ENCODE assay signal across 23 cellular contexts in the genomic region with DNA sequence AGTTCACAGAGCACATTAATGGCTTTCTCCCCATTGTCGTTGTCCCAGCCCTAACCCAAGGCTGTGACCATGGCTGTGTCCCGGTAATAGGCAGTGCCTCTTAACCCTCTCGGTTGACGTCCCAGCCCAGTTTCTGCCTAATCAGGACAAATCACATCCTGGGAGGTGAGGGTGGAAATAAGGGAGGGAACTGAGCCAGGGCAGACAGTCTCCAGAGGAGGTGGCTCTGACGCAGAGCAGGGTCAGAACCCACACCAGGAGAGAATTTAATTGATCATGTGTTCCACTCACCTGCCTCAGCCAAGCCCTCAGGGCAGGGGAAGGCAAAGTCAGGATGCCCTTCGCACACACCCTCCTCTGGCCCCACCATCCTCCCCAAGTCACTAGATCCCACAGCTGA. TPM values are rescaled to one million over a fixed set of nuclear protein-coding genes. Genes with fewer than 3 reads are reported as not detected.
DNase-seq lines count a peak whose midpoint lies in the region; ATAC-seq and TF ChIP-seq lines count a peak whose summit lies in the region.
"Had no signal": no experiment of that assay in that cellular context is flagged by ENCODE, and none has a peak within 500 bp of the region (broad histone marks: within the 10 kb centered on the region; RNA-seq: fewer than 3 reads in every experiment).

No MANE protein-coding gene starts in this region.

- no peak overlapping the region for H3K4me2 ChIP-seq in IMR-90 (ENCODE audit: low read depth, low read length)

- no peak overlapping the region for H2AFZ ChIP-seq in IMR-90 (replicated peaks; ENCODE audit: low read length, poor library complexity)

- no peak overlapping the region for H3K56ac ChIP-seq in IMR-90 (ENCODE audit: extremely low read depth, insufficient read depth, low read length)

- H3K9me3 ChIP-seq in IMR-90 (ENCODE audit: control insufficient read depth, insufficient read depth, low read length), result no peaks in the 10 kb centered on the region
- H3K9me3 ChIP-seq in lower lobe of right lung, result no peaks in the 10 kb centered on the region
- H3K9me3 ChIP-seq in tibial artery, result no peaks in the 10 kb centered on the region
- no peaks in the 10 kb centered on the region for H3K9me3 ChIP-seq in aorta (ENCODE audit: control insufficient read depth, low read length)
- H3K9me3 ChIP-seq: adrenal gland had no signal

- H2BK20ac ChIP-seq in IMR-90 (ENCODE audit: low read depth, low read length), result no peak overlapping the region

- peaks cover 3 to 19% of the 10 kb centered on the region in 2 experiments; a peak in 2 of 4 replicates for H3K79me1 ChIP-seq in IMR-90 (ENCODE audit: low read depth in 1 of 2, low read length in 2 of 2)

- TF ChIP-seq RAD21 in IMR-90 (IDR thresholded peaks at IDR 0.05; ENCODE audit: low read length), result no peak

- H3K23ac ChIP-seq in IMR-90 (ENCODE audit: low read depth, low read length), result no peak overlapping the region

- ATAC-seq in IMR-90 (ENCODE audit: low read depth) (no peak), lower lobe of right lung (no peak), HG02870 (IDR thresholded peaks at IDR 0.05; ENCODE audit: unreplicated experiment) (no peak), aorta (ENCODE audit: low FRiP score) (no peak)

- WGBS in IMR-90 (ENCODE audit: extremely low coverage in 2 of 2, insufficient read length in 1 of 2), 2 experiments, result 90% methylated on average over 2 of the region's 6 CpGs; no CpG with 5 or more reads in 1 of the 2 experiments
- WGBS in aorta, 2 donors, result 86 to 91% methylated on average over 6 of the region's 6 CpGs

- H2AK9ac ChIP-seq in IMR-90 (replicated peaks; ENCODE audit: low read depth, low read length, poor library complexity), result peak overlapping the region; percentile 11

- H3K27me3 ChIP-seq in IMR-90 (ENCODE audit: control insufficient read depth, insufficient read depth, low read length), result no peaks in the 10 kb centered on the region
- H3K27me3 ChIP-seq in lower lobe of right lung (ENCODE audit: low read depth), result no peaks in the 10 kb centered on the region
- no peaks in the 10 kb centered on the region for H3K27me3 ChIP-seq in tibial artery
- no peaks in the 10 kb centered on the region for H3K27me3 ChIP-seq in aorta (ENCODE audit: control insufficient read depth in 1 of 2, insufficient read depth in 2 of 2, low read length in 1 of 2)
- H3K27me3 ChIP-seq: adrenal gland had no signal

- no peak overlapping the region for H3K14ac ChIP-seq in IMR-90 (replicated peaks; ENCODE audit: low read depth, low read length)

- no peak overlapping the region for H2BK15ac ChIP-seq in IMR-90 (ENCODE audit: low read depth, low read length)

- H2AK5ac ChIP-seq in IMR-90 (ENCODE audit: low read depth, low read length), result no peak overlapping the region

- dilution Hi-C loops in IMR-90 (cut with HindIII; ENCODE audit: low sequenced_read_pairs, unreplicated experiment), result no loop called here

- peaks cover 15% of the 10 kb centered on the region for H3K4me1 ChIP-seq in IMR-90 (ENCODE audit: control insufficient read depth, insufficient read depth, low read length)
- peaks cover 26% of the 10 kb centered on the region for H3K4me1 ChIP-seq in lower lobe of right lung
- H3K4me1 ChIP-seq in tibial artery, result peaks cover 11 to 19% (median 14%) of the 10 kb centered on the region in 4 donors
- H3K4me1 ChIP-seq in aorta (ENCODE audit: control insufficient read depth in 1 of 2, insufficient read depth in 2 of 2, low read length in 2 of 2), result no peaks in the 10 kb centered on the region

- H2BK5ac ChIP-seq in IMR-90 (ENCODE audit: low read depth, low read length, poor library complexity, severe bottlenecking), result no peak overlapping the region

- no peak overlapping the region for H3K9ac ChIP-seq in IMR-90 (ENCODE audit: low read depth, low read length)

- CTCF ChIA-PET in IMR-90 (lab: Yijun Ruan, JAX), result no interaction called here

- H3K18ac ChIP-seq in IMR-90 (ENCODE audit: low read depth, low read length), result no peak overlapping the region

- intact Hi-C loops in IMR-90 (cut with micrococcal nuclease) (no loop called here), lower lobe of right lung (cut with DNase I) (no loop called here), tibial artery (cut with DNase I; ENCODE audit: low total_unique reads) (loop anchor here (2.0 to 10.0 kb wide), 2 partner anchors 16 to 146 kb away; partner anchors contain the start of genes SLC43A1 and YPEL4), aorta (cut with DNase I) (loop anchor here in 1 of 2 donors (2.0 kb wide), 1 partner anchor 28 kb away; no protein-coding TSS in a partner anchor)

- BruUV-seq in IMR-90 (replicated peaks; lab: Mats Ljungman, UMichigan), result no TSS peak

- H4K8ac ChIP-seq in IMR-90 (ENCODE audit: low read depth in 2 of 2, low read length in 2 of 2), result no peak overlapping the region

- H3K27ac ChIP-seq in IMR-90 (ENCODE audit: insufficient read depth, low read length) (no peak overlapping the region), coronary artery (peak overlapping the region; percentile 64 to 91), lower lobe of right lung (peak overlapping the region; percentile 63), tibial artery (peak overlapping the region; percentile 79 to 82), aorta (ENCODE audit: low read depth in 1 of 2, low read length in 2 of 2) (no peak overlapping the region)

- POLR2A ChIA-PET in IMR-90 (lab: Charles Lee; ENCODE audit: unreplicated experiment), result no interaction called here

- in situ Hi-C loops in IMR-90 (cut with MboI; ENCODE audit: low sequenced_read_pairs), result loop anchor here (10.0 to 25.0 kb wide), 2 partner anchors 146 to 1014 kb away; partner anchors contain the start of genes OR5B21 and YPEL4

- no peak for TF ChIP-seq POLR2A in IMR-90 (IDR thresholded peaks at IDR 0.05; ENCODE audit: low read depth, low read length)

- DNase-seq in IMR-90 (no peak), coronary artery (ENCODE audit: low spot score) (no peak), lower lobe of right lung (no peak), tibial artery (no peak), aorta (no peak)
- no peak for DNase-seq in activated CD4-positive, alpha-beta T cell treated with anti-CD3 and anti-CD28 coated beads, Interleukin-2, amount 50 U/mL, for 1 hour
- DNase-seq: activated CD4-positive, alpha-beta T cell treated with anti-CD3 and anti-CD28 coated beads, Interleukin-2, amount 50 U/mL, for 4 hours; activated gamma-delta T cell treated with Interleukin-2 at 50 U/mL for 16 hours; CD4-positive, CD25-positive, alpha-beta regulatory T cell; dermis blood vessel endothelial cell; H9; hypothalamus; mammary epithelial cell; NCI-H1417; NCI-H524; retina; stimulated activated CD4-positive, alpha-beta T cell treated with anti-CD3 and anti-CD28 coated beads, Interleukin-15, amount 100 ng/mL, for 24 hours; WERI-Rb-1 had no signal

- H3K36me3 ChIP-seq in IMR-90 (ENCODE audit: control insufficient read depth, insufficient read depth, low read length), result peaks cover 31% of the 10 kb centered on the region
- H3K36me3 ChIP-seq in lower lobe of right lung, result peaks cover 14% of the 10 kb centered on the region
- H3K36me3 ChIP-seq in tibial artery, result peaks cover 0 to 20% (median 3%) of the 10 kb centered on the region in 3 donors
- H3K36me3 ChIP-seq in aorta (ENCODE audit: control insufficient read depth in 1 of 2, insufficient read depth in 2 of 2, low read length in 1 of 2), result no peaks in the 10 kb centered on the region
- H3K36me3 ChIP-seq: adrenal gland, WERI-Rb-1 had no signal

- H3K4ac ChIP-seq in IMR-90 (ENCODE audit: low read depth, low read length), result no peak overlapping the region; the same call in 1 of the 2 replicates

- H4K20me1 ChIP-seq in IMR-90 (ENCODE audit: insufficient read depth, low read length), result no peaks in the 10 kb centered on the region; the same call in 1 of the 2 replicates

- no peak overlapping the region for H3K4me3 ChIP-seq in IMR-90 (ENCODE audit: insufficient read depth, low read depth, low read length)
- no peak overlapping the region for H3K4me3 ChIP-seq in coronary artery
- no peak overlapping the region for H3K4me3 ChIP-seq in lower lobe of right lung
- H3K4me3 ChIP-seq in tibial artery, result no peak overlapping the region
- H3K4me3 ChIP-seq in aorta (ENCODE audit: low read length in 2 of 2), result no peak overlapping the region

- TF ChIP-seq CTCF in IMR-90 (conservative IDR thresholded peaks at IDR 0.05; ENCODE audit: low read depth, low read length) (no peak), coronary artery (IDR thresholded peaks at IDR 0.05) (no peak), lower lobe of right lung (IDR thresholded peaks at IDR 0.05) (no peak), tibial artery (IDR thresholded peaks at IDR 0.05) (no peak)

- H4K91ac ChIP-seq in IMR-90 (ENCODE audit: insufficient read depth, low read depth, low read length), result no peak overlapping the region

- H2BK120ac ChIP-seq in IMR-90 (ENCODE audit: low read depth, low read length), result no peak overlapping the region

- peaks cover 13% of the 10 kb centered on the region; the same call in 1 of the 2 replicates for H3K9me1 ChIP-seq in IMR-90 (ENCODE audit: insufficient read depth, low read length)

- H4K5ac ChIP-seq in IMR-90 (ENCODE audit: low read depth, low read length), result no peak overlapping the region

RNA-seq across cellular contexts. Expression of gene SLC43A1, which starts 17.0 kb away (rescaled TPM):
- 8.6 and 10.0 TPM in 2 replicates for total RNA-seq in IMR-90 (2012; rRNA removed)
- 15.9 and 17.0 TPM in 2 replicates for polyA plus RNA-seq in IMR-90 (2012; rRNA removed)
- polyA plus RNA-seq in IMR-90 (2012; cell fraction: cytosol; rRNA removed), result 8.6 and 18.4 TPM in 2 replicates
- 34.7 and 55.4 TPM in 2 replicates for polyA plus RNA-seq in IMR-90 (2012; cell fraction: nucleus; rRNA removed; ENCODE audit: low replicate concordance)
- total RNA-seq in lower lobe of right lung, result 13.2 TPM
- total RNA-seq in aorta, result 10 to 100 TPM in 1 of 2 donors, 1 to 10 TPM in 1; 7.6 to 15.8 TPM
- 10 to 100 TPM in 1 of 2 donors, 1 to 10 TPM in 1; 8.6 to 19.6 TPM for polyA plus RNA-seq in aorta

RNA-seq across cellular contexts. Expression of gene TIMM10, which starts 32.0 kb away (rescaled TPM):
- total RNA-seq in IMR-90 (2012; rRNA removed), result 70.0 and 96.8 TPM in 2 replicates
- 135 and 148 TPM in 2 replicates for polyA plus RNA-seq in IMR-90 (2012; rRNA removed)
- polyA plus RNA-seq in IMR-90 (2012; cell fraction: cytosol; rRNA removed), result 102 and 363 TPM in 2 replicates
- 26.0 and 35.1 TPM in 2 replicates for polyA plus RNA-seq in IMR-90 (2012; cell fraction: nucleus; rRNA removed; ENCODE audit: low replicate concordance)
- 35.3 TPM for total RNA-seq in lower lobe of right lung
- total RNA-seq in aorta, result 10 to 100 TPM; 30.8 to 40.0 TPM
- 10 to 100 TPM; 34.7 to 71.1 TPM for polyA plus RNA-seq in aorta

RNA-seq across cellular contexts. Expression of gene RTN4RL2, which starts 38.2 kb away (rescaled TPM):
- total RNA-seq in IMR-90 (2012; rRNA removed) (not detected in 2 replicates), lower lobe of right lung (4.8 TPM), aorta (1 to 10 TPM; 1.1 to 4.3 TPM)
- polyA plus RNA-seq in IMR-90 (2012; rRNA removed) (0.83 and 1.5 TPM in 2 replicates), aorta (under 1 TPM in 1 of 2 donors, not detected in 1; 0.20 TPM)
- 1.2 and 2.7 TPM in 2 replicates for polyA plus RNA-seq in IMR-90 (2012; cell fraction: cytosol; rRNA removed)
- polyA plus RNA-seq in IMR-90 (2012; cell fraction: nucleus; rRNA removed; ENCODE audit: low replicate concordance), result 0.52 and 0.96 TPM in 2 replicates
- total RNA-seq: CD4-positive, CD25-positive, alpha-beta regulatory T cell had no signal

RNA-seq across cellular contexts. Expression of gene SMTNL1, which starts 38.9 kb away (rescaled TPM):
- total RNA-seq in IMR-90 (2012; rRNA removed) (not detected in 2 replicates), lower lobe of right lung (not detected), aorta (not detected)
- polyA plus RNA-seq in IMR-90 (2012; rRNA removed) (not detected in 2 replicates), aorta (not detected)
- polyA plus RNA-seq in IMR-90 (2012; cell fraction: cytosol; rRNA removed), result not detected in 2 replicates
- polyA plus RNA-seq in IMR-90 (2012; cell fraction: nucleus; rRNA removed; ENCODE audit: low replicate concordance), result not detected in 2 replicates
- total RNA-seq: CD4-positive, CD25-positive, alpha-beta regulatory T cell; dermis blood vessel endothelial cell; H9; M059J; mammary epithelial cell; RPMI7951 had no signal
- polyA plus RNA-seq: adrenal gland, mammary epithelial cell, urinary bladder had no signal

Comparison
In these comparisons a context has a peak if more than half of its experiments do, and no peak if none do; other contexts are left out.
1. H3K27ac ChIP-seq: peak in coronary artery (2 of 2), lower lobe of right lung (single experiment) and tibial artery (2 of 2); none in IMR-90 (single experiment) and aorta (0 of 2).